ENCODE assay signal across 1 cellular context in genomic region chr2:220000586-220000985, GRCh38.
TF ChIP-seq lines count a peak whose summit lies in the region.

No MANE protein-coding gene starts in this region.

TF ChIP-seq in HCT116, 20 proteins besides CTCF, POLR2A, EP300 and RAD21 (continued from another document):
- no peak for TF ChIP-seq MAX (IDR thresholded peaks at IDR 0.05)
- no peak for TF ChIP-seq CBX3 (IDR thresholded peaks at IDR 0.05; ENCODE audit: low read depth)
- no peak for TF ChIP-seq ZNF274 (IDR thresholded peaks at IDR 0.05; ENCODE audit: low read depth, low read length)
- TF ChIP-seq ZFX (IDR thresholded peaks at IDR 0.05) = no peak
- no peak for TF ChIP-seq EZH2phosphoT487 (IDR thresholded peaks at IDR 0.05; ENCODE audit: borderline replicate concordance)
TF ChIP-seq in HCT116: peak in this region for 0.
